1 cellular context compared by ENCODE assay signal in genomic region chr13:46329624-46330023, GRCh38.
TF ChIP-seq lines count a peak whose summit lies in the region.

No MANE protein-coding gene starts in this region.

TF ChIP-seq in GM23338, 12 proteins besides CTCF, POLR2A, EP300 and RAD21 (continued from another document):
- TF ChIP-seq ZNF462 (CRISPR knock-in tag; IDR thresholded peaks at IDR 0.05) (no peak), POLR2AphosphoS5 (IDR thresholded peaks at IDR 0.05; ENCODE audit: low read depth) (no peak), REST (IDR thresholded peaks at IDR 0.05; ENCODE audit: unreplicated experiment) (no peak), CREB1 (CRISPR knock-in tag; IDR thresholded peaks at IDR 0.05; ENCODE audit: low read depth) (no peak), ETS1 (IDR thresholded peaks at IDR 0.05) (no peak), ZNF331 (CRISPR knock-in tag; IDR thresholded peaks at IDR 0.05; ENCODE audit: low read depth) (no peak)
